ENCODE assay signal across 30 cellular contexts in the genomic region with DNA sequence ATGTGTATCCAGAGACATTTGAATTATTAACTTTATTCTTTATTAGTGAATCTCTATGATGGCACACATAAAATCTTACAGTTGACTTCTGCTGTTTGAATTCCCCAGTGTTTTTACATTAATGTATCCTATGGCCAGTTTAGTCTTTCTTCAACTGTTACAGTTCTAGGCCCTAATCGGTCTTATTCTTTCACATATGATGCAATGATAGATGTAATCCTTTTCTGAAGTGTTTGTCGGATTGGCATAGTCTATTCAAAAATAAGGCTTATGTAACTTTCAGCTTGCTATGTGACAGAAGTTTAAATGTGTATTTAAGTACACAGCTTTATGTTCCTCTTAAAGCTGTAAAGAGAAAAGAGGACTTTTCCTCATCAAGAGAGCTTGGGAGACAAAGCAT. TPM values are rescaled to one million over a fixed set of nuclear protein-coding genes. Genes with fewer than 3 reads are reported as not detected.
"Had no signal": no experiment of that assay in that cellular context is flagged by ENCODE, and none has a peak within 500 bp of the region (broad histone marks: within the 10 kb centered on the region; RNA-seq: fewer than 3 reads in every experiment).

No MANE protein-coding gene starts in this region.

- DNase-seq: activated CD4-positive, alpha-beta memory T cell treated with anti-CD3 and anti-CD28 coated beads for 36 hours; activated CD4-positive, alpha-beta T cell treated with anti-CD3 and anti-CD28 coated beads for 36 hours; activated CD4-positive, alpha-beta T cell treated with anti-CD3 and anti-CD28 coated beads, Interleukin-2, amount 10 ng/mL, durations not matched to agents 24 days and 14 days; activated CD4-positive, CD25-positive, alpha-beta regulatory T cell; activated CD4-positive, CD25-positive, alpha-beta regulatory T cell treated with anti-CD3 and anti-CD28 coated beads, Interleukin-2, amount 50 U/mL, for 72 hours; activated CD8-positive, alpha-beta memory T cell treated with anti-CD3 and anti-CD28 coated beads, Interleukin-2, amount 10 ng/mL, durations not matched to agents 7 days and 5 days; activated CD8-positive, alpha-beta memory T cell treated with anti-CD3 and anti-CD28 coated beads, Interleukin-2, amount 50 U/mL, for 4 hours; activated CD8-positive, alpha-beta T cell treated with anti-CD3 and anti-CD28 coated beads, Interleukin-2, amount 10 ng/mL, durations not matched to agents 7 days and 5 days; activated effector memory CD4-positive, alpha-beta T cell treated with anti-CD3 and anti-CD28 coated beads, Interleukin-2, amount 50 U/mL, for 16 hours; activated naive CD4-positive, alpha-beta T cell treated with anti-CD3 and anti-CD28 coated beads for 36 hours; activated naive CD8-positive, alpha-beta T cell treated with anti-CD3 and anti-CD28 coated beads, Interleukin-2, amount 10 ng/mL, durations not matched to agents 7 days and 5 days; activated T-cell treated with anti-CD3 and anti-CD28 coated beads, Interleukin-2, amount 50 U/mL, for 1 hour; activated T-cell treated with anti-CD3 and anti-CD28 coated beads, Interleukin-2, amount 50 U/mL, for 48 hours; amniotic stem cell; aorta; body of pancreas; caudate nucleus; cortex of kidney; dermis blood vessel endothelial cell; effector CD4-positive, alpha-beta T cell; effector memory CD8-positive, alpha-beta T cell; esophagus squamous epithelium; foreskin melanocyte; heart right ventricle; T-helper 1 cell; T-helper 17 cell; T1000 had no signal

- H3K4me3 ChIP-seq: body of pancreas, esophagus squamous epithelium, gastroesophageal sphincter, heart right ventricle had no signal

- ATAC-seq: activated CD4-positive, alpha-beta T cell treated with anti-CD3 and anti-CD28 coated beads for 36 hours; activated CD8-positive, alpha-beta memory T cell treated with anti-CD3 and anti-CD28 coated beads, Interleukin-2, amount 10 ng/mL, durations not matched to agents 7 days and 5 days; activated CD8-positive, alpha-beta T cell treated with anti-CD3 and anti-CD28 coated beads, Interleukin-2, amount 10 ng/mL, durations not matched to agents 7 days and 5 days; body of pancreas; effector memory CD8-positive, alpha-beta T cell; gastroesophageal sphincter; heart right ventricle; T-helper 17 cell had no signal

- H3K4me1 ChIP-seq: body of pancreas, esophagus squamous epithelium, gastroesophageal sphincter had no signal

- H3K27me3 ChIP-seq: body of pancreas, esophagus squamous epithelium, gastroesophageal sphincter, heart right ventricle had no signal

- H3K9me3 ChIP-seq: body of pancreas, esophagus squamous epithelium, gastroesophageal sphincter, heart right ventricle had no signal

- H3K27ac ChIP-seq: body of pancreas, epithelial cell of prostate, esophagus squamous epithelium, gastroesophageal sphincter, heart right ventricle had no signal

- FAIRE-seq: colon had no signal

RNA-seq across cellular contexts. Expression of a gene that starts 26.4 kb away (rescaled TPM):
- total RNA-seq: activated CD4-positive, alpha-beta memory T cell treated with anti-CD3 and anti-CD28 coated beads for 36 hours; activated naive CD4-positive, alpha-beta T cell treated with anti-CD3 and anti-CD28 coated beads for 36 hours had no signal
